1 cellular context compared by ENCODE assay signal in genomic region chr16:81053761-81054160, GRCh38.
A peak's percentile ranks its signal among the peaks of the same experiment; 100 is the strongest.
TF ChIP-seq lines count a peak whose summit lies in the region.

No MANE protein-coding gene starts in this region.

TF ChIP-seq in K562, 482 proteins besides CTCF, POLR2A, EP300 and RAD21:
- TF ChIP-seq TRIM25 (IDR thresholded peaks at IDR 0.05; ENCODE audit: borderline replicate concordance) = no peak
- TF ChIP-seq ZNF174 (CRISPR knock-in tag; IDR thresholded peaks at IDR 0.05) = no peak
- TF ChIP-seq TCF3 (CRISPR knock-in tag; IDR thresholded peaks at IDR 0.05) = no peak
- peak; percentile 28; the same call in 1 of the 2 replicates for TF ChIP-seq DPF2 (IDR thresholded peaks at IDR 0.05)
- TF ChIP-seq CBX8 (IDR thresholded peaks at IDR 0.05; ENCODE audit: borderline replicate concordance, extremely low read depth, low read depth, low read length, poor library complexity, severe bottlenecking) = peak; percentile 68
